Comparison of ENCODE assay signal across 7 cellular contexts in genomic region chr20:36399147-36399968, GRCh38.
DNase-seq lines count a peak whose midpoint lies in the region; ATAC-seq, FAIRE-seq and TF ChIP-seq lines count a peak whose summit lies in the region.

No MANE protein-coding gene starts in this region.

- H3K27ac ChIP-seq in DOHH2 (ENCODE audit: low read depth, low read length), result no peak overlapping the region
- no peak overlapping the region for H3K27ac ChIP-seq in RWPE1

- no peak overlapping the region for H3K4me2 ChIP-seq in DOHH2 (ENCODE audit: low read length)

- H3K36me3 ChIP-seq in DOHH2 (ENCODE audit: control insufficient read depth, low read length) (no peaks in the 10 kb centered on the region), bronchial epithelial cell (ENCODE audit: control insufficient read depth, insufficient read depth, low read length) (no peaks in the 10 kb centered on the region)

- H3K4me3 Mint-ChIP-seq in naive thymus-derived CD8-positive, alpha-beta T cell, result no peak overlapping the region

- peaks cover 0 to 2% (median 0%) of the 10 kb centered on the region in 4 donors for H3K4me1 Mint-ChIP-seq in naive thymus-derived CD8-positive, alpha-beta T cell

- H3K27me3 ChIP-seq in DOHH2 (ENCODE audit: control insufficient read depth, low read length), result no peaks in the 10 kb centered on the region
- peaks cover 2% of the 10 kb centered on the region for H3K27me3 ChIP-seq in bronchial epithelial cell (ENCODE audit: control insufficient read depth, insufficient read depth, low read length)

- H3K27ac Mint-ChIP-seq in naive thymus-derived CD8-positive, alpha-beta T cell, result no peak overlapping the region

- peaks cover 0 to 6% (median 0%) of the 10 kb centered on the region in 3 donors for H3K36me3 Mint-ChIP-seq in naive thymus-derived CD8-positive, alpha-beta T cell

- peak; percentile 41 to 59 for ATAC-seq in naive thymus-derived CD8-positive, alpha-beta T cell
- ATAC-seq in GM18498 (IDR thresholded peaks at IDR 0.05; ENCODE audit: unreplicated experiment) (no peak), HG02623 (IDR thresholded peaks at IDR 0.05; ENCODE audit: unreplicated experiment) (no peak)

- H3F3A ChIP-seq in DOHH2 (ENCODE audit: control insufficient read depth, insufficient read depth), result no peaks in the 10 kb centered on the region

- TF ChIP-seq CTCF in DOHH2 (IDR thresholded peaks at IDR 0.05; ENCODE audit: low read depth, low read length, poor library complexity, severe bottlenecking), result peak; percentile 79
- no peak; the same call in 1 of the 2 replicates for TF ChIP-seq CTCF in RWPE1 (conservative IDR thresholded peaks at IDR 0.05; ENCODE audit: low read depth)
- peak; percentile 48 for TF ChIP-seq CTCF in bronchial epithelial cell (IDR thresholded peaks at IDR 0.05; ENCODE audit: insufficient read depth, low read length, severe bottlenecking)

- peaks cover 0 to 6% (median 0%) of the 10 kb centered on the region in 9 donors for H3K9me3 Mint-ChIP-seq in naive thymus-derived CD8-positive, alpha-beta T cell

- H3K4me1 ChIP-seq in DOHH2 (ENCODE audit: control insufficient read depth, low read length), result no peaks in the 10 kb centered on the region

- H4K20me1 ChIP-seq in DOHH2 (ENCODE audit: control insufficient read depth, insufficient read depth, low read depth, low read length), result no peaks in the 10 kb centered on the region

- no peaks in the 10 kb centered on the region for H3K9me3 ChIP-seq in DOHH2 (ENCODE audit: control insufficient read depth, insufficient read depth, low read length)

- POLR2A ChIA-PET in RWPE1 (lab: Yijun Ruan, JAX; ENCODE audit: low non-redundant PET), result no interaction called here
- POLR2A ChIA-PET in naive thymus-derived CD8-positive, alpha-beta T cell (lab: Charles Lee), result no interaction called here

- peaks cover 25 to 52% (median 39%) of the 10 kb centered on the region in 5 donors for H3K27me3 Mint-ChIP-seq in naive thymus-derived CD8-positive, alpha-beta T cell

- DNase-seq in HK-2 (ENCODE audit: unreplicated experiment), result peak; percentile 38
- DNase-seq in RWPE1 (ENCODE audit: low spot score), result peak; percentile 63
- peak; percentile 43 for DNase-seq in bronchial epithelial cell (ENCODE audit: low read depth)
- peak in 5 of 10 donors; percentile 4 to 34 (median 12) for DNase-seq in naive thymus-derived CD8-positive, alpha-beta T cell

- H3K9me2 ChIP-seq in DOHH2 (replicated peaks; ENCODE audit: control insufficient read depth, low read length), result no peaks in the 10 kb centered on the region

- H3K79me2 ChIP-seq in DOHH2 (ENCODE audit: control insufficient read depth, low read length), result no peaks in the 10 kb centered on the region

- CTCF ChIA-PET in RWPE1 (lab: Yijun Ruan, JAX), result interaction anchor here (0.6 to 2.3 kb wide), 7 partner anchors 24 to 232 kb away, joined by 3 to 14 read pairs (median 3); no protein-coding TSS in a partner anchor

- FAIRE-seq in bronchial epithelial cell (lab: Jason Lieb, UNC), result no peak

- H3K4me3 ChIP-seq in DOHH2 (ENCODE audit: low read length) (no peak overlapping the region), bronchial epithelial cell (ENCODE audit: low read depth, low read length) (no peak overlapping the region)

Comparison
In these comparisons a context has a peak if more than half of its experiments do, and no peak if none do; other contexts are left out.
1. ATAC-seq: peak in naive thymus-derived CD8-positive, alpha-beta T cell (2 of 2); none in GM18498 (single experiment) and HG02623 (single experiment).